Comparison of ENCODE assay signal across 8 cellular contexts in genomic region chr5:133423618-133424282, GRCh38.
DNase-seq lines count a peak whose midpoint lies in the region; ATAC-seq and TF ChIP-seq lines count a peak whose summit lies in the region.

No MANE protein-coding gene starts in this region.

- H3K27me3 ChIP-seq in heart left ventricle: peaks cover 0 to 16% (median 0%) of the 10 kb centered on the region in 9 donors

- intact Hi-C loops in heart left ventricle (cut with DNase I): loop anchor here (1.0 to 10.0 kb wide), 11 partner anchors 187 to 521 kb away; partner anchors contain the start of gene FSTL4 (in 6 of the 10)
- intact Hi-C loops in sciatic nerve (cut with DNase I): loop anchor here (10.0 kb wide), 1 partner anchor 451 kb away; no protein-coding TSS in a partner anchor

- TF ChIP-seq POLR2A in heart left ventricle (IDR thresholded peaks at IDR 0.05): no peak

- 31 to 45% (median 38%) methylated on average over 19 to 30 of the region's 30 CpGs for WGBS in heart left ventricle, 4 donors

- peak; percentile 69 for DNase-seq in AG08395 (ENCODE audit: low spot score)
- peak; percentile 63 for DNase-seq in SK-N-DZ (ENCODE audit: low spot score)
- peak; percentile 69 for DNase-seq in activated naive CD4-positive, alpha-beta T cell treated with anti-CD3 and anti-CD28 coated beads, Interleukin-2, amount 50 U/mL, for 16 hours
- peak; percentile 38 to 84 (median 65) for DNase-seq in heart left ventricle
- peak; percentile 86 for DNase-seq in sciatic nerve (ENCODE audit: low spot score)
- no peak for DNase-seq in NCI-H2196 treated with DMSO at 0.1 percent for 48 hours (lab: John Stamatoyannopoulos, UW; ENCODE audit: unreplicated experiment)

- H3K27ac ChIP-seq in heart left ventricle: no peak overlapping the region

- peak; percentile 80 to 95 (median 92) for TF ChIP-seq CTCF in heart left ventricle (IDR thresholded peaks at IDR 0.05)

- no peak overlapping the region for H3K4me3 ChIP-seq in heart left ventricle

- H3K9me3 ChIP-seq in heart left ventricle: no peaks in the 10 kb centered on the region

- ATAC-seq in GM18858 (IDR thresholded peaks at IDR 0.05; ENCODE audit: unreplicated experiment) (peak; percentile 60), HG03432 (IDR thresholded peaks at IDR 0.05; ENCODE audit: unreplicated experiment) (peak; percentile 72), heart left ventricle (peak; percentile 50 to 89 (median 79)), sciatic nerve (peak; percentile 89)

- H3K4me1 ChIP-seq in heart left ventricle: peaks cover 0 to 5% (median 0%) of the 10 kb centered on the region in 12 donors

- H3K36me3 ChIP-seq in heart left ventricle: no peaks in the 10 kb centered on the region
